Comparison of ENCODE assay signal across 14 cellular contexts in the genomic region with DNA sequence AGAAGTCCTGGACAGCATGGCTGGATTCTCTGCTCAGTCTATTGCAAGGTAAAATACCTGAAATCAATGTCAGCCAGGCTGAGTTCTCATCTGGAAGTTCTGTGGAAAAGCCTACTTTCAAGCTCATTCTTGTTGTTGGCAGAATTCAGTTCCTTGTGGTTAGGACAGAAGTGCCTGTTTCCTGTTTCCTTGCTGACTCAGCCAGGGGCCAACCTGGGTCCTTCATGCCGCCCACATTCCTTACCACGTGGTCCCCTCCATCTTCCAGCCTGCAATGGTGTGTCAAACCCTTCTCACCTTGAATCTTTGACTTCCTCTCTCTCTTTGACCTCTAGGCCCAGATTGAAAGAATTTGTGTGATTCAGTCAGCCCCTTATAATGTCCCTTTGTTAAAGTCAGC.
DNase-seq lines count a peak whose midpoint lies in the region; ATAC-seq and TF ChIP-seq lines count a peak whose summit lies in the region.
"Had no signal": no experiment of that assay in that cellular context is flagged by ENCODE, and none has a peak within 500 bp of the region (broad histone marks: within the 10 kb centered on the region; RNA-seq: fewer than 3 reads in every experiment).

No MANE protein-coding gene starts in this region.

- DNase-seq in activated CD8-positive, alpha-beta T cell treated with anti-CD3 and anti-CD28 coated beads for 36 hours = peak; percentile 63
- no peak for DNase-seq in activated CD8-positive, alpha-beta T cell treated with anti-CD3 and anti-CD28 coated beads, Interleukin-2, amount 10 ng/mL, durations not matched to agents 7 days and 5 days
- DNase-seq in MG63 (peak; percentile 41), amniotic epithelial cell (ENCODE audit: low read depth) (peak; percentile 33), NCI-H345 (lab: John Stamatoyannopoulos, UW) (no peak), nephron progenitor cell (no peak), NCI-H1436 (lab: John Stamatoyannopoulos, UW) (no peak)
- peak; percentile 6 to 24 for DNase-seq in stimulated activated CD4-positive, alpha-beta T cell treated with anti-CD3 and anti-CD28 coated beads, Interleukin-4, amount 100 ng/mL, for 48 hours (ENCODE audit: low read depth in 2 of 2)
- DNase-seq: activated CD8-positive, alpha-beta memory T cell treated with anti-CD3 and anti-CD28 coated beads for 24 hours; HFFc6; thyroid gland had no signal

- H3K27me3 Mint-ChIP-seq in activated CD8-positive, alpha-beta T cell treated with anti-CD3 and anti-CD28 coated beads for 36 hours = peaks cover 23% of the 10 kb centered on the region
- peaks cover 2% of the 10 kb centered on the region for H3K27me3 Mint-ChIP-seq in activated CD8-positive, alpha-beta T cell treated with anti-CD3 and anti-CD28 coated beads, Interleukin-2, amount 10 ng/mL, durations not matched to agents 7 days and 5 days (ENCODE audit: low read depth)
- H3K27me3 Mint-ChIP-seq in nephron progenitor cell (ENCODE audit: low read depth, poor library complexity) = peaks cover 3% of the 10 kb centered on the region

- no peaks in the 10 kb centered on the region for H3K9me3 ChIP-seq in MG63
- H3K9me3 ChIP-seq: neutrophil, thyroid gland had no signal

- H3K27ac Mint-ChIP-seq in activated CD8-positive, alpha-beta T cell treated with anti-CD3 and anti-CD28 coated beads for 36 hours = no peak overlapping the region
- no peak overlapping the region for H3K27ac Mint-ChIP-seq in activated CD8-positive, alpha-beta T cell treated with anti-CD3 and anti-CD28 coated beads, Interleukin-2, amount 10 ng/mL, durations not matched to agents 7 days and 5 days
- H3K27ac Mint-ChIP-seq in nephron progenitor cell = no peak overlapping the region
- H3K27ac Mint-ChIP-seq: HFFc6 had no signal

- peaks cover 8% of the 10 kb centered on the region for H3K4me1 Mint-ChIP-seq in activated CD8-positive, alpha-beta T cell treated with anti-CD3 and anti-CD28 coated beads for 36 hours (ENCODE audit: low read depth)
- H3K4me1 Mint-ChIP-seq in activated CD8-positive, alpha-beta T cell treated with anti-CD3 and anti-CD28 coated beads, Interleukin-2, amount 10 ng/mL, durations not matched to agents 7 days and 5 days (ENCODE audit: low read depth) = peaks cover 1% of the 10 kb centered on the region
- no peaks in the 10 kb centered on the region for H3K4me1 Mint-ChIP-seq in nephron progenitor cell

- no peaks in the 10 kb centered on the region for H3K27me3 ChIP-seq in MG63
- H3K27me3 ChIP-seq: neutrophil, thyroid gland had no signal

- CTCF ChIA-PET in activated CD8-positive, alpha-beta T cell treated with anti-CD3 and anti-CD28 coated beads for 36 hours (lab: Charles Lee) = no interaction called here
- CTCF ChIA-PET in activated CD8-positive, alpha-beta T cell treated with anti-CD3 and anti-CD28 coated beads, Interleukin-2, amount 10 ng/mL, durations not matched to agents 7 days and 5 days (lab: Charles Lee) = interaction anchor here (0.9 kb wide), 1 partner anchor 64 kb away, joined by 3 read pairs; no protein-coding TSS in a partner anchor

- no peak for TF ChIP-seq CTCF in activated CD8-positive, alpha-beta T cell treated with anti-CD3 and anti-CD28 coated beads for 36 hours (IDR thresholded peaks at IDR 0.05)
- no peak for TF ChIP-seq CTCF in nephron progenitor cell (IDR thresholded peaks at IDR 0.05)

- POLR2A ChIA-PET in activated CD8-positive, alpha-beta T cell treated with anti-CD3 and anti-CD28 coated beads for 36 hours (lab: Charles Lee) = no interaction called here
- POLR2A ChIA-PET in activated CD8-positive, alpha-beta T cell treated with anti-CD3 and anti-CD28 coated beads, Interleukin-2, amount 10 ng/mL, durations not matched to agents 7 days and 5 days (lab: Charles Lee) = no interaction called here

- H3K36me3 ChIP-seq in MG63 = no peaks in the 10 kb centered on the region
- H3K36me3 ChIP-seq: neutrophil, thyroid gland had no signal

- peak; percentile 65 for ATAC-seq in activated CD8-positive, alpha-beta T cell treated with anti-CD3 and anti-CD28 coated beads for 36 hours
- no peak for ATAC-seq in activated CD8-positive, alpha-beta T cell treated with anti-CD3 and anti-CD28 coated beads, Interleukin-2, amount 10 ng/mL, durations not matched to agents 7 days and 5 days
- ATAC-seq: esophagus mucosa, Panc1 had no signal

- intact Hi-C loops in activated CD8-positive, alpha-beta T cell treated with anti-CD3 and anti-CD28 coated beads for 36 hours (cut with micrococcal nuclease) = no loop called here

- no peak overlapping the region for H3K4me3 Mint-ChIP-seq in activated CD8-positive, alpha-beta T cell treated with anti-CD3 and anti-CD28 coated beads for 36 hours
- H3K4me3 Mint-ChIP-seq in activated CD8-positive, alpha-beta T cell treated with anti-CD3 and anti-CD28 coated beads, Interleukin-2, amount 10 ng/mL, durations not matched to agents 7 days and 5 days = no peak overlapping the region
- no peak overlapping the region for H3K4me3 Mint-ChIP-seq in nephron progenitor cell
- H3K4me3 Mint-ChIP-seq: HFFc6 had no signal

- H3K36me3 Mint-ChIP-seq in activated CD8-positive, alpha-beta T cell treated with anti-CD3 and anti-CD28 coated beads for 36 hours (ENCODE audit: low read depth) = no peaks in the 10 kb centered on the region
- H3K36me3 Mint-ChIP-seq in activated CD8-positive, alpha-beta T cell treated with anti-CD3 and anti-CD28 coated beads, Interleukin-2, amount 10 ng/mL, durations not matched to agents 7 days and 5 days (ENCODE audit: low read depth) = no peaks in the 10 kb centered on the region
- no peaks in the 10 kb centered on the region for H3K36me3 Mint-ChIP-seq in nephron progenitor cell (ENCODE audit: low read depth)

- no peak overlapping the region for H3K4me3 ChIP-seq in MG63
- H3K4me3 ChIP-seq: thyroid gland had no signal

- H3K9me3 Mint-ChIP-seq in activated CD8-positive, alpha-beta T cell treated with anti-CD3 and anti-CD28 coated beads for 36 hours = peaks cover 7% of the 10 kb centered on the region
- no peaks in the 10 kb centered on the region for H3K9me3 Mint-ChIP-seq in activated CD8-positive, alpha-beta T cell treated with anti-CD3 and anti-CD28 coated beads, Interleukin-2, amount 10 ng/mL, durations not matched to agents 7 days and 5 days (ENCODE audit: insufficient read depth)
- peaks cover 15% of the 10 kb centered on the region for H3K9me3 Mint-ChIP-seq in nephron progenitor cell

Comparison
In these comparisons a context has a peak if more than half of its experiments do, and no peak if none do; other contexts are left out.
1. DNase-seq: peak in activated CD8-positive, alpha-beta T cell treated with anti-CD3 and anti-CD28 coated beads for 36 hours (single experiment), MG63 (single experiment), amniotic epithelial cell (single experiment) and stimulated activated CD4-positive, alpha-beta T cell treated with anti-CD3 and anti-CD28 coated beads, Interleukin-4, amount 100 ng/mL, for 48 hours (2 of 2); none in activated CD8-positive, alpha-beta T cell treated with anti-CD3 and anti-CD28 coated beads, Interleukin-2, amount 10 ng/mL, durations not matched to agents 7 days and 5 days (single experiment), NCI-H345 (single experiment), nephron progenitor cell (single experiment) and NCI-H1436 (single experiment).